14 cellular contexts compared by ENCODE assay signal in genomic region chr14:44404021-44404420, GRCh38.
DNase-seq lines count a peak whose midpoint lies in the region; ATAC-seq, FAIRE-seq and TF ChIP-seq lines count a peak whose summit lies in the region.
"Had no signal": no experiment of that assay in that cellular context is flagged by ENCODE, and none has a peak within 500 bp of the region (broad histone marks: within the 10 kb centered on the region; RNA-seq: fewer than 3 reads in every experiment).

No MANE protein-coding gene starts in this region.

- no peaks in the 10 kb centered on the region for H3K4me1 ChIP-seq in uterus
- H3K4me1 ChIP-seq: BLaER1 treated with 17β-estradiol and CSF1 and Interleukin-3, amounts not matched to agents 10 nM and 100 nM; gastrocnemius medialis had no signal

- DNase-seq in DMS79 (lab: John Stamatoyannopoulos, UW) (peak; percentile 42), NCI-H1694 (lab: John Stamatoyannopoulos, UW) (peak; percentile 94), RCC 7860 (ENCODE audit: low spot score) (peak; percentile 4), left colon (no peak), hepatic stellate cell (ENCODE audit: low spot score) (no peak), uterus (no peak)
- DNase-seq: activated CD4-positive, alpha-beta T cell treated with anti-CD3 and anti-CD28 coated beads, Interleukin-2, amount 50 U/mL, for 1 hour; activated T-cell treated with anti-CD3 and anti-CD28 coated beads, Interleukin-2, amount 50 U/mL, for 48 hours; caudate nucleus; DND-41; gastrocnemius medialis had no signal

- intact Hi-C loops in left colon (cut with DNase I, micrococcal nuclease): no loop called here
- intact Hi-C loops in uterus (cut with DNase I; ENCODE audit: low total_unique reads): no loop called here

- no peaks in the 10 kb centered on the region for H3K27me3 ChIP-seq in uterus
- H3K27me3 ChIP-seq: BLaER1 treated with 17β-estradiol and CSF1 and Interleukin-3, amounts not matched to agents 10 nM and 100 nM; gastrocnemius medialis had no signal

- no peak for FAIRE-seq in RCC 7860 (lab: Jason Lieb, UNC)

- H3K9me3 ChIP-seq in uterus: no peaks in the 10 kb centered on the region
- H3K9me3 ChIP-seq: gastrocnemius medialis had no signal

- no peak for TF ChIP-seq CTCF in uterus (IDR thresholded peaks at IDR 0.05)

- TF ChIP-seq POLR2A in uterus (IDR thresholded peaks at IDR 0.05): no peak

- no peak overlapping the region for H3K4me3 ChIP-seq in uterus
- H3K4me3 ChIP-seq: BLaER1 treated with 17β-estradiol and CSF1 and Interleukin-3, amounts not matched to agents 10 nM and 100 nM; gastrocnemius medialis had no signal

- no peaks in the 10 kb centered on the region for H3K36me3 ChIP-seq in uterus
- H3K36me3 ChIP-seq: BLaER1 treated with 17β-estradiol and CSF1 and Interleukin-3, amounts not matched to agents 10 nM and 100 nM; gastrocnemius medialis had no signal

- no peak overlapping the region for H3K27ac ChIP-seq in uterus
- H3K27ac ChIP-seq: BLaER1 treated with 17β-estradiol and CSF1 and Interleukin-3, amounts not matched to agents 10 nM and 100 nM; gastrocnemius medialis had no signal

- ATAC-seq in left colon (peak; percentile 32), HG03571 (IDR thresholded peaks at IDR 0.05; ENCODE audit: unreplicated experiment) (no peak)
- ATAC-seq: gastrocnemius medialis, SK-N-SH treated with all-trans-retinoic acid at 6 μM for 48 hours had no signal

Comparison
In these comparisons a context has a peak if more than half of its experiments do, and no peak if none do; other contexts are left out.
1. DNase-seq: peak in DMS79 (single experiment), NCI-H1694 (single experiment) and RCC 7860 (single experiment); none in left colon (0 of 2), hepatic stellate cell (single experiment) and uterus (0 of 2).